Comparison of ENCODE assay signal across 8 cellular contexts in the genomic region with DNA sequence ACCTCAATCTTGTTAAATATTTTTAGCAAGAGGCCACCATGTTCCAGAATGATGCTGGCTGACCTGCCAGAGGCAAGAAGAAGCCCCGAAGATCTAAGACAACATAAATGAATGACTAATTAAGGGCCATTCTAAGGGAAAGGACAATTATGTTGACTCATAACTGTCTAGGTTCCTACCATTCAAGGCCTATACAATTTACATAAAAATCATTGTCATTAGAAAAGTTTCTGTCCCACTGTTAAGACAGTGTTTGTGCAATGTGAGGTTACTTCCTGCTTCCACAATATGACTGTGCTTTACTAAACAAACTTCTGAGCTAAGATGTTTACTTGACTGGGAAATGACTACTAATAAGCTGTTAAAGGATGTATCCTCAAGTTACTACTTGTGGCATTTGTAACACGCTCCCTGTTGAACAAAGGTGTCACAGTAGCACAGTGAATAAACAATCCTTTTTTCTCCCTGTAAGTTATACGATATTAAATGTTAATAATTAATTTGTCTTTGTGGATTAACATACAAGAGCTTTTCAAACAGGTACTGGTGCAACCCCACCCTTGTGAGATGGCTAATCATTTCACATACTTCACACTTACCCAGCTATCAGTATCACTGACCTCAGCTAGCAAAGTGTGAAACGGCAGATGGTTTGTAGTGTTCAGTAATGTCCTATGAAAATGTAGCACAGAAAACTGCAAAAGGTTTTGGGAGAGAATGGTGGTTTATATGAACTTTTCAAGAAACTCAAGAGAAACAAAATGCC.
DNase-seq lines count a peak whose midpoint lies in the region; ATAC-seq and TF ChIP-seq lines count a peak whose summit lies in the region.

No MANE protein-coding gene starts in this region.

- no peak for TF ChIP-seq CTCF in A673 (conservative IDR thresholded peaks at IDR 0.05; ENCODE audit: low read depth, low read length)
- TF ChIP-seq CTCF in sigmoid colon (IDR thresholded peaks at IDR 0.05), result no peak

- CTCF ChIA-PET in A673 (lab: Charles Lee), result interaction anchor here (0.6 kb wide), 1 partner anchor 631 kb away, joined by 4 read pairs; no protein-coding TSS in a partner anchor

- TF ChIP-seq EP300 in sigmoid colon (IDR thresholded peaks at IDR 0.05), result no peak

- H3K9me3 ChIP-seq in A673 (ENCODE audit: low read depth, low read length, poor library complexity, severe bottlenecking) (no peaks in the 10 kb centered on the region), sigmoid colon (no peaks in the 10 kb centered on the region)

- no peak for TF ChIP-seq POLR2A in sigmoid colon (IDR thresholded peaks at IDR 0.05)

- DNase-seq in A673 (ENCODE audit: low spot score) (peak; percentile 11), fibroblast of gingiva (ENCODE audit: low read depth) (peak; percentile 12), iPS-NIHi11 (ENCODE audit: low spot score) (no peak), hepatic stellate cell (ENCODE audit: low spot score) (no peak), middle frontal gyrus (ENCODE audit: extremely low spot score, low spot score) (no peak), sigmoid colon (no peak)

- H3K27ac ChIP-seq in A673 (ENCODE audit: low read depth, low read length, poor library complexity, severe bottlenecking) (no peak overlapping the region), sigmoid colon (no peak overlapping the region)

- peak; percentile 73 for ATAC-seq in GM19452 (IDR thresholded peaks at IDR 0.05; ENCODE audit: unreplicated experiment)
- ATAC-seq in HG03342 (IDR thresholded peaks at IDR 0.05; ENCODE audit: unreplicated experiment), result peak; percentile 56

- H3K4me3 ChIP-seq in A673 (ENCODE audit: low read depth, low read length, poor library complexity, severe bottlenecking) (no peak overlapping the region), sigmoid colon (no peak overlapping the region)

- H3K27me3 ChIP-seq in A673 (replicated peaks; ENCODE audit: insufficient read depth, low read depth, low read length, poor library complexity) (no peaks in the 10 kb centered on the region), sigmoid colon (no peaks in the 10 kb centered on the region)

- H3K4me1 ChIP-seq in A673 (ENCODE audit: insufficient read depth, low read length, poor library complexity, severe bottlenecking), result peaks cover 40% of the 10 kb centered on the region
- H3K4me1 ChIP-seq in sigmoid colon, result peaks cover 0 to 4% (median 0%) of the 10 kb centered on the region in 4 donors

- intact Hi-C loops in A673 (cut with micrococcal nuclease; ENCODE audit: unreplicated experiment), result loop anchor here (5.0 kb wide), 1 partner anchor 88 kb away; no protein-coding TSS in a partner anchor
- intact Hi-C loops in sigmoid colon (cut with DNase I), result no loop called here

- POLR2A ChIA-PET in A673 (lab: Charles Lee; ENCODE audit: low non-redundant PET), result no interaction called here

- BruUV-seq in A673 (replicated peaks; lab: Mats Ljungman, UMichigan), result no TSS peak

- H3K36me3 ChIP-seq in A673 (ENCODE audit: insufficient read depth, low read length, poor library complexity, severe bottlenecking) (no peaks in the 10 kb centered on the region), sigmoid colon (no peaks in the 10 kb centered on the region)

- WGBS in sigmoid colon, 2 donors, result 13 to 67% methylated on average over 4 of the region's 4 CpGs

Comparison
In these comparisons a context has a peak if more than half of its experiments do, and no peak if none do; other contexts are left out.
1. DNase-seq: peak in A673 (single experiment) and fibroblast of gingiva (single experiment); none in iPS-NIHi11 (single experiment), hepatic stellate cell (single experiment), middle frontal gyrus (single experiment) and sigmoid colon (single experiment).